12 cellular contexts compared by ENCODE assay signal in genomic region chr22:44957267-44957905, GRCh38. TPM values are rescaled to one million over a fixed set of nuclear protein-coding genes. Genes with fewer than 3 reads are reported as not detected.
DNase-seq lines count a peak whose midpoint lies in the region; ATAC-seq and TF ChIP-seq lines count a peak whose summit lies in the region.
"Had no signal": no experiment of that assay in that cellular context is flagged by ENCODE, and none has a peak within 500 bp of the region (broad histone marks: within the 10 kb centered on the region; RNA-seq: fewer than 3 reads in every experiment).

No MANE protein-coding gene starts in this region.

- H3K4me2 ChIP-seq in Loucy (ENCODE audit: low read depth, low read length, poor library complexity, severe bottlenecking) (no peak overlapping the region), neural cell (ENCODE audit: low read length) (no peak overlapping the region)

- intact Hi-C loops in sciatic nerve (cut with DNase I), result no loop called here

- H3K9me3 ChIP-seq in Loucy (ENCODE audit: insufficient read depth, low read depth, low read length) (no peaks in the 10 kb centered on the region), neural cell (ENCODE audit: low read length) (no peaks in the 10 kb centered on the region)
- H3K9me3 ChIP-seq: tibial artery had no signal

- H3K27ac ChIP-seq in neural cell (ENCODE audit: low read length), result no peak overlapping the region
- H3K27ac ChIP-seq: skin epidermis, tibial artery had no signal

- H3K9me2 ChIP-seq in Loucy (replicated peaks; ENCODE audit: low read depth, low read length) (no peaks in the 10 kb centered on the region), neural cell (ENCODE audit: insufficient read depth, low read length) (no peaks in the 10 kb centered on the region)

- H3K4me1 ChIP-seq in Loucy (ENCODE audit: insufficient read depth, low read length, poor library complexity, severe bottlenecking), result no peaks in the 10 kb centered on the region
- H3K4me1 ChIP-seq: tibial artery had no signal

- no peak overlapping the region for H3K4me3 ChIP-seq in GM12875 (ENCODE audit: low read depth, low read length)
- no peak overlapping the region for H3K4me3 ChIP-seq in Loucy (ENCODE audit: low read length, poor library complexity, severe bottlenecking)
- no peak overlapping the region for H3K4me3 ChIP-seq in choroid plexus epithelial cell (ENCODE audit: low read depth, low read length)
- no peak overlapping the region for H3K4me3 ChIP-seq in neural cell (ENCODE audit: low read length)
- H3K4me3 ChIP-seq: skin epidermis, tibial artery had no signal

- peak; percentile 19 for DNase-seq in choroid plexus epithelial cell (ENCODE audit: low read depth)
- no peak for DNase-seq in DMS 273 (lab: John Stamatoyannopoulos, UW; ENCODE audit: unreplicated experiment)
- no peak for DNase-seq in activated CD4-positive, alpha-beta T cell treated with anti-CD3 and anti-CD28 coated beads for 48 hours
- DNase-seq in sciatic nerve (ENCODE audit: low spot score), result no peak
- DNase-seq: activated CD4-positive, alpha-beta T cell treated with anti-CD3 and anti-CD28 coated beads, Interleukin-2, amount 50 U/mL, for 48 hours; activated naive CD4-positive, alpha-beta T cell treated with anti-CD3 and anti-CD28 coated beads for 36 hours; T-cell; tibial artery had no signal

- ATAC-seq in sciatic nerve, result no peak
- ATAC-seq: T-cell had no signal

- no peak for TF ChIP-seq RAD21 in neural cell (conservative IDR thresholded peaks at IDR 0.05)

- H2AFZ ChIP-seq in Loucy (ENCODE audit: low read length) (no peak overlapping the region), neural cell (ENCODE audit: low read depth, low read length) (no peak overlapping the region)

- TF ChIP-seq CTCF in GM12875 (IDR thresholded peaks at IDR 0.05; ENCODE audit: borderline replicate concordance, insufficient read depth, low read depth, low read length) (0 out of 2 replicates have a peak, but pooled peaks have one; percentile 7), Loucy (conservative IDR thresholded peaks at IDR 0.05; ENCODE audit: low read length) (0 out of 2 replicates have a peak, but pooled peaks have one; percentile 22), choroid plexus epithelial cell (conservative IDR thresholded peaks at IDR 0.05; ENCODE audit: low read depth, low read length) (peak; percentile 52), neural cell (IDR thresholded peaks at IDR 0.05; ENCODE audit: poor library complexity, severe bottlenecking) (peak; percentile 50)

- no peaks in the 10 kb centered on the region for H3K36me3 ChIP-seq in Loucy (ENCODE audit: insufficient read depth, low read length)
- H3K36me3 ChIP-seq in neural cell (ENCODE audit: insufficient read depth, low read length), result no peaks in the 10 kb centered on the region
- H3K36me3 ChIP-seq: tibial artery had no signal

- H3K79me2 ChIP-seq in Loucy (ENCODE audit: insufficient read depth, low read length) (no peaks in the 10 kb centered on the region), neural cell (replicated peaks; ENCODE audit: insufficient read depth, low read length) (peaks cover 30% of the 10 kb centered on the region)

- H3K9ac ChIP-seq in Loucy (ENCODE audit: low read depth, low read length, poor library complexity, severe bottlenecking) (no peak overlapping the region), neural cell (ENCODE audit: low read length) (no peak overlapping the region)

- no peak for TF ChIP-seq EP300 in neural cell (conservative IDR thresholded peaks at IDR 0.05; ENCODE audit: poor library complexity, severe bottlenecking)

- no peaks in the 10 kb centered on the region for H4K20me1 ChIP-seq in Loucy (ENCODE audit: insufficient read depth, low read length, poor library complexity, severe bottlenecking)
- H4K20me1 ChIP-seq in neural cell (ENCODE audit: insufficient read depth), result no peaks in the 10 kb centered on the region

- H3F3A ChIP-seq in Loucy (ENCODE audit: low read depth), result no peaks in the 10 kb centered on the region
- no peaks in the 10 kb centered on the region for H3F3A ChIP-seq in neural cell (ENCODE audit: insufficient read depth, low read length, poor library complexity, severe bottlenecking)

- no peaks in the 10 kb centered on the region for H3K27me3 ChIP-seq in Loucy (ENCODE audit: insufficient read depth, low read length, poor library complexity, severe bottlenecking)
- H3K27me3 ChIP-seq in neural cell (ENCODE audit: insufficient read depth, low read depth, low read length), result no peaks in the 10 kb centered on the region

TF ChIP-seq in neural cell, 6 proteins besides CTCF, POLR2A, EP300 and RAD21:
- TF ChIP-seq SMC3 (conservative IDR thresholded peaks at IDR 0.05; ENCODE audit: poor library complexity) (peak; percentile 29), EZH2 (IDR thresholded peaks at IDR 0.05; ENCODE audit: borderline replicate concordance, insufficient read depth, low read length, poor library complexity, severe bottlenecking) (no peak)

RNA-seq across cellular contexts. Expression of gene PHF21B, which starts 52.4 kb away (rescaled TPM):
- polyA plus RNA-seq in neural cell, result 49.5 and 56.4 TPM in 2 replicates
- polyA minus RNA-seq in neural cell, result 62.3 and 63.1 TPM in 2 replicates
- 1.6 TPM for total RNA-seq in sciatic nerve
- total RNA-seq: activated naive CD4-positive, alpha-beta T cell treated with anti-CD3 and anti-CD28 coated beads for 36 hours had no signal
